ENCODE assay signal across 2 cellular contexts in the genomic region with DNA sequence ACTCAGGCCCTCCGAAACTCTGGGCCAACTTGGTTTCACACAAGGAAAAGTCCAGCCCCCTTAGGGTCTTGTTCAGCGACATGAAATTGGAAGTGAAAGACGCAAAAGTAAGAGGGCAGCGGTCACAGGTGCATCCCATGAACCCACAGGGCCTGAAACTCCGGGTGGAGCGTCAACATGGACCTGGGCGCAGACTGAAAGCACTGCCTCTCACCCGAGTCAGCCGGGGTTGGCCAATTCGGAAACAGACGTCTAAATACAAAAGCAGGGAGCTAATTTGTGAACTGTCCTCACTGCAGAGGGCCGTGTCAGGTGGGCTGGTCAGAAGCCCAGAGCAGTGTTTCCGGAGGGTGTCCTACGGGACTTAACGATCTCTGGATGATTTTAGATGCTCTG.
TF ChIP-seq lines count a peak whose summit lies in the region.

No MANE protein-coding gene starts in this region.

TF ChIP-seq in HepG2, 621 proteins besides CTCF, POLR2A, EP300 and RAD21:
- no peak for TF ChIP-seq ZBTB7A (CRISPR knock-in tag; IDR thresholded peaks at IDR 0.05)
- TF ChIP-seq ZFX (CRISPR knock-in tag; IDR thresholded peaks at IDR 0.05; ENCODE audit: low read depth): peak; percentile 2; the same call in 1 of the 2 replicates
- TF ChIP-seq MAX (IDR thresholded peaks at IDR 0.05): peak; percentile 9; the same call in 1 of the 2 replicates
- TF ChIP-seq ZNF746 (CRISPR knock-in tag; IDR thresholded peaks at IDR 0.05): no peak
- no peak for TF ChIP-seq DR1 (CRISPR knock-in tag; IDR thresholded peaks at IDR 0.05)
- no peak for TF ChIP-seq KLF12 (CRISPR knock-in tag; IDR thresholded peaks at IDR 0.05; ENCODE audit: borderline replicate concordance)
- TF ChIP-seq PRMT3 (CRISPR knock-in tag; IDR thresholded peaks at IDR 0.05; ENCODE audit: borderline replicate concordance, low read depth): no peak
- peak; percentile 4; the same call in 1 of the 2 replicates for TF ChIP-seq ZNF770 (CRISPR knock-in tag; IDR thresholded peaks at IDR 0.05)
- no peak for TF ChIP-seq POGZ (CRISPR knock-in tag; IDR thresholded peaks at IDR 0.05)
- TF ChIP-seq ZNF687 (CRISPR knock-in tag; IDR thresholded peaks at IDR 0.05): peak; percentile 49
- TF ChIP-seq ZNF790 (CRISPR knock-in tag; IDR thresholded peaks at IDR 0.05; ENCODE audit: borderline replicate concordance): no peak
- TF ChIP-seq CBX2 (IDR thresholded peaks at IDR 0.05; ENCODE audit: low read depth, low read length): no peak
- no peak for TF ChIP-seq CBX2 (CRISPR knock-in tag; IDR thresholded peaks at IDR 0.05; ENCODE audit: low read depth)
- TF ChIP-seq KMT2B (CRISPR knock-in tag; IDR thresholded peaks at IDR 0.05): no peak
- TF ChIP-seq ZNF879 (CRISPR knock-in tag; IDR thresholded peaks at IDR 0.05): no peak
- no peak for TF ChIP-seq DNMT1 (CRISPR knock-in tag; IDR thresholded peaks at IDR 0.05)
- no peak for TF ChIP-seq SUZ12 (IDR thresholded peaks at IDR 0.05; ENCODE audit: low read depth, low read length)

TF ChIP-seq in SK-N-SH, 30 proteins besides CTCF, POLR2A, EP300 and RAD21:
- TF ChIP-seq SIN3A (IDR thresholded peaks at IDR 0.05; ENCODE audit: borderline replicate concordance, low read depth, low read length) (no peak), JUND (IDR thresholded peaks at IDR 0.05) (no peak), TEAD4 (IDR thresholded peaks at IDR 0.05; ENCODE audit: borderline replicate concordance, insufficient read depth) (no peak), USF1 (IDR thresholded peaks at IDR 0.05; ENCODE audit: borderline replicate concordance, low read depth) (no peak), EZH2phosphoT487 (IDR thresholded peaks at IDR 0.05; ENCODE audit: borderline replicate concordance, low read depth) (no peak), NFIC (IDR thresholded peaks at IDR 0.05; ENCODE audit: borderline replicate concordance) (no peak), RCOR1 (IDR thresholded peaks at IDR 0.05; ENCODE audit: low read length) (no peak), GABPA (IDR thresholded peaks at IDR 0.05; ENCODE audit: low read depth) (no peak)
- TF ChIP-seq, protein P1, sequence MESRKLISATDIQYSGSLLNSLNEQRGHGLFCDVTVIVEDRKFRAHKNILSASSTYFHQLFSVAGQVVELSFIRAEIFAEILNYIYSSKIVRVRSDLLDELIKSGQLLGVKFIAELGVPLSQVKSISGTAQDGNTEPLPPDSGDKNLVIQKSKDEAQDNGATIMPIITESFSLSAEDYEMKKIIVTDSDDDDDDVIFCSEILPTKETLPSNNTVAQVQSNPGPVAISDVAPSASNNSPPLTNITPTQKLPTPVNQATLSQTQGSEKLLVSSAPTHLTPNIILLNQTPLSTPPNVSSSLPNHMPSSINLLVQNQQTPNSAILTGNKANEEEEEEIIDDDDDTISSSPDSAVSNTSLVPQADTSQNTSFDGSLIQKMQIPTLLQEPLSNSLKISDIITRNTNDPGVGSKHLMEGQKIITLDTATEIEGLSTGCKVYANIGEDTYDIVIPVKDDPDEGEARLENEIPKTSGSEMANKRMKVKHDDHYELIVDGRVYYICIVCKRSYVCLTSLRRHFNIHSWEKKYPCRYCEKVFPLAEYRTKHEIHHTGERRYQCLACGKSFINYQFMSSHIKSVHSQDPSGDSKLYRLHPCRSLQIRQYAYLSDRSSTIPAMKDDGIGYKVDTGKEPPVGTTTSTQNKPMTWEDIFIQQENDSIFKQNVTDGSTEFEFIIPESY (IDR thresholded peaks at IDR 0.05; ENCODE audit: borderline replicate concordance, low read depth): no peak
TF ChIP-seq in SK-N-SH: peak in this region for 0.
